In genomic region chr13:59384154-59384553, GRCh38 we compare ENCODE assay signal across 1 cellular context.
TF ChIP-seq lines count a peak whose summit lies in the region.

No MANE protein-coding gene starts in this region.

TF ChIP-seq in HepG2, 621 proteins besides CTCF, POLR2A, EP300 and RAD21 (continued from another document):
- no peak for TF ChIP-seq DDIT3 (CRISPR knock-in tag; IDR thresholded peaks at IDR 0.05)
- TF ChIP-seq TRIM22 (IDR thresholded peaks at IDR 0.05) = no peak
